ENCODE assay signal across 1 cellular context in the genomic region with DNA sequence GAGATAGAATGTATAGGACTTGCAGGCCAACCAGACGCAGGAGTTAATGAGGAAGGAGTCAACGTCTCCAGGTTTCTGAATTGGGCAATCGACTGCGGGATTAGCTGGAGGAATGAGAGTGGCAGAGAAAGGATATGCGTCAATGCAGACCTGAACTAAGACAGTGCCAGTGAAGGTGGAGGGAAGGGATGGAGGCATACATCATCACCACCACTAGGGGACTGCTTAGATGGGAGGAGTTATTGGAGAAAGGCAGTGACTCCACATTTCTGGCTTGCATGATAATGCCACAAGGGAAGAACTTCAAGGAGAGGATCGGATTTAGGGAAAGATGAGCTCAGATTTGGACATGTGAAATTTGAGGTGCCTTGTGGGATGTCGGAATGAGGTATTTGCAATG.
TF ChIP-seq lines count a peak whose summit lies in the region.

No MANE protein-coding gene starts in this region.

TF ChIP-seq in H1, 55 proteins besides CTCF, POLR2A, EP300 and RAD21 (continued from another document):
- TF ChIP-seq ATF2 (IDR thresholded peaks at IDR 0.05; ENCODE audit: low read length) (peak; percentile 85; the same call in 1 of the 2 replicates), TAF1 (IDR thresholded peaks at IDR 0.05; ENCODE audit: low read depth, low read length) (no peak), EGR1 (IDR thresholded peaks at IDR 0.05; ENCODE audit: borderline replicate concordance, low read depth, low read length) (no peak), CTBP2 (IDR thresholded peaks at IDR 0.05; ENCODE audit: borderline replicate concordance, insufficient read depth, insufficient read length, low read length) (no peak), SIX5 (IDR thresholded peaks at IDR 0.05; ENCODE audit: low read depth, low read length) (no peak), SRF (IDR thresholded peaks at IDR 0.05; ENCODE audit: low read depth, low read length) (no peak), GTF2F1 (IDR thresholded peaks at IDR 0.05; ENCODE audit: borderline replicate concordance, low read depth, low read length) (no peak), SIRT6 (IDR thresholded peaks at IDR 0.05; ENCODE audit: low read length) (no peak), SP2 (IDR thresholded peaks at IDR 0.05; ENCODE audit: low read length) (no peak), HDAC2 (IDR thresholded peaks at IDR 0.05; ENCODE audit: borderline replicate concordance in 1 of 2, low read depth in 2 of 2, low read length in 2 of 2) (no peak), KDM5A (IDR thresholded peaks at IDR 0.05; ENCODE audit: low read length) (no peak), KDM4A (IDR thresholded peaks at IDR 0.05; ENCODE audit: low read depth, low read length, severe bottlenecking) (no peak), CBX5 (IDR thresholded peaks at IDR 0.05; ENCODE audit: low read depth, low read length) (no peak), POU5F1 (IDR thresholded peaks at IDR 0.05; ENCODE audit: low read depth, low read length) (peak; percentile 59), TAF7 (optimal IDR thresholded peaks at IDR 0.05; ENCODE audit: borderline replicate concordance, low read depth, low read length) (peak; percentile 64), POLR2AphosphoS5 (IDR thresholded peaks at IDR 0.05; ENCODE audit: low read depth, low read length) (peak; percentile 80; the same call in 1 of the 2 replicates), NANOG (IDR thresholded peaks at IDR 0.05; ENCODE audit: insufficient read depth, low read depth, low read length, poor library complexity, severe bottlenecking) (no peak), SP1 (IDR thresholded peaks at IDR 0.05; ENCODE audit: low read depth, low read length) (peak; percentile 70; the same call in 1 of the 2 replicates)
- TF ChIP-seq, protein P1, sequence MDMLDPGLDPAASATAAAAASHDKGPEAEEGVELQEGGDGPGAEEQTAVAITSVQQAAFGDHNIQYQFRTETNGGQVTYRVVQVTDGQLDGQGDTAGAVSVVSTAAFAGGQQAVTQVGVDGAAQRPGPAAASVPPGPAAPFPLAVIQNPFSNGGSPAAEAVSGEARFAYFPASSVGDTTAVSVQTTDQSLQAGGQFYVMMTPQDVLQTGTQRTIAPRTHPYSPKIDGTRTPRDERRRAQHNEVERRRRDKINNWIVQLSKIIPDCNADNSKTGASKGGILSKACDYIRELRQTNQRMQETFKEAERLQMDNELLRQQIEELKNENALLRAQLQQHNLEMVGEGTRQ (IDR thresholded peaks at IDR 0.05; ENCODE audit: low read length): no peak
